8 cellular contexts compared by ENCODE assay signal in the genomic region with DNA sequence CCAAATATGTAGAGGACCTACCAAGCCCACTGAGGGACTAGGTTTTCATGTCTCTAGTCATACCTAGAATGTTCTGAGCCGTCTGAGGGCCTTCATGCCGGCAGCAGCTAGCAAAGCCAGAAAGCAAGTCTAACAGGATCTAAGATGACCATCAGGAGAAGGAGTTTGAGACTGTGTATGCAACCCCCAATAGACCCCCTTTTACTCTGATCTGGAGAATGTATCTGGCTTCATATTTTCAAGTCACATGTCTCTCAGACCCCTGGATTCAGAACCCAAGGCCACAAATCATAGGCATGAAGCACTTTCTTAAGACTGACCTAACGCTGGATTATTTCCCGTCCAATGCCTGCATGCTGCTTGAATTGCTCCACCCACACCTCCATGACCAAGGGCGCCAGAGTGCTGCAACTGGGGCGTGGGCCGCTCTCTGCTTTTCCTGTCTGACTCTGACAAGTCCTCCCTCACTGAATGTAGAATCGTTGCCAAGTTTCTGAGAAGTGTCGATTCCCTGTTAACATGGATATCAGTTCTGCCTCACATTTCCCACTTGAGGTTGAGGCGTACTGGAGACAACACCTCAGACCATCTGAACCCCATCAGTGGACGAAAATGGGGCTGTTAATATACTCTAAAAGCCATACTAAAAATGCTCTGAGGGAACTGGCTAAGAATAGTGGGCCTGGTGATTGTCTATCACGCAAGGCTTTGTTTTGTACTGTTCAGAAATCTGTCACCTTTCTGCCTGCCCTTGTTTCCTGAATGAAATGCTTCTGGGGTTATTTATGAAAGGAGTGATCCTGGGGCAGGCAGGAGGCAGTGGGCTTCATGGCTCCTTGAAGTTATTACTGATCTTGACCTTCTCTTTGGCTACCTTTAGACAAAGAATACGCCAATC. TPM values are rescaled to one million over a fixed set of nuclear protein-coding genes. Genes with fewer than 3 reads are reported as not detected.
A peak's percentile ranks its signal among the peaks of the same experiment; 100 is the strongest.
DNase-seq lines count a peak whose midpoint lies in the region; ATAC-seq and TF ChIP-seq lines count a peak whose summit lies in the region.

No MANE protein-coding gene starts in this region.

- in situ Hi-C loops in gastrocnemius medialis (cut with MboI; ENCODE audit: low sequenced_read_pairs in 4 of 4), result no loop called here

- peak; percentile 13 for ATAC-seq in HG02571 (IDR thresholded peaks at IDR 0.05; ENCODE audit: unreplicated experiment)
- peak in 1 of 2 donors; percentile 30 for ATAC-seq in gastrocnemius medialis

- no peak for TF ChIP-seq CTCF in gastrocnemius medialis (IDR thresholded peaks at IDR 0.05 in 4 of 5, conservative IDR thresholded peaks at IDR 0.05 in 1 of 5)

- H3K4me3 ChIP-seq in effector memory CD4-positive, alpha-beta T cell (ENCODE audit: insufficient read depth, low read depth, low read length, poor library complexity, severe bottlenecking), result no peak overlapping the region
- no peak overlapping the region for H3K4me3 ChIP-seq in gastrocnemius medialis

- no peaks in the 10 kb centered on the region for H3K27me3 ChIP-seq in effector memory CD4-positive, alpha-beta T cell (replicated peaks; ENCODE audit: control insufficient read depth, insufficient read depth, low read length, poor library complexity, severe bottlenecking)
- H3K27me3 ChIP-seq in gastrocnemius medialis, result no peaks in the 10 kb centered on the region

- no peaks in the 10 kb centered on the region for H3K9me3 ChIP-seq in effector memory CD4-positive, alpha-beta T cell (ENCODE audit: control insufficient read depth, low read length)
- H3K9me3 ChIP-seq in gastrocnemius medialis, result no peaks in the 10 kb centered on the region

- no peak for TF ChIP-seq POLR2A in gastrocnemius medialis (IDR thresholded peaks at IDR 0.05)

- peaks cover 14% of the 10 kb centered on the region for H3K36me3 ChIP-seq in effector memory CD4-positive, alpha-beta T cell (ENCODE audit: control insufficient read depth, insufficient read depth, low read length)
- H3K36me3 ChIP-seq in gastrocnemius medialis, result peaks cover 2 to 23% of the 10 kb centered on the region in 2 donors

- intact Hi-C loops in gastrocnemius medialis (cut with DNase I; ENCODE audit: low total_unique reads), result loop anchor here (10.0 kb wide), 1 partner anchor 321 kb away; no protein-coding TSS in a partner anchor

- peak overlapping the region; percentile 40 for H3K27ac ChIP-seq in effector memory CD4-positive, alpha-beta T cell (ENCODE audit: insufficient read depth, low read length, poor library complexity, severe bottlenecking)
- H3K27ac ChIP-seq in gastrocnemius medialis, result peak overlapping the region in 3 of 4 donors; percentile 27 to 52 (median 28)

- H3K4me1 ChIP-seq in effector memory CD4-positive, alpha-beta T cell (ENCODE audit: control insufficient read depth, insufficient read depth, low read length, poor library complexity, severe bottlenecking), result peaks cover 15% of the 10 kb centered on the region
- H3K4me1 ChIP-seq in gastrocnemius medialis, result peaks cover 0 to 13% of the 10 kb centered on the region in 2 donors

- peak; percentile 54 for DNase-seq in activated CD4-positive, CD25-positive, alpha-beta regulatory T cell treated with anti-CD3 and anti-CD28 coated beads, Interleukin-2, amount 50 U/mL, for 72 hours
- DNase-seq in effector memory CD4-positive, alpha-beta T cell, result peak; percentile 9 to 22 (median 21)
- DNase-seq in gastrocnemius medialis (peak in 1 of 2 donors; percentile 15), GDM1 (lab: John Stamatoyannopoulos, UW) (no peak), globus pallidus (ENCODE audit: low spot score) (no peak), DMS53 treated with DMSO at 0.1 percent for 48 hours (lab: John Stamatoyannopoulos, UW; ENCODE audit: unreplicated experiment) (no peak), inferior parietal cortex (ENCODE audit: extremely low spot score) (no peak)

RNA-seq across cellular contexts. Expression of gene ASXL1, which starts 23.9 kb away (rescaled TPM):
- 10 to 100 TPM; 21.8 to 36.6 (median 28.4) TPM for total RNA-seq in gastrocnemius medialis

RNA-seq across cellular contexts. Expression of gene KIF3B, which starts 56.8 kb away (rescaled TPM):
- total RNA-seq in gastrocnemius medialis, result 1 to 10 TPM; 4.8 to 8.7 (median 6.4) TPM

Comparison
In these comparisons a context has a peak if more than half of its experiments do, and no peak if none do; other contexts are left out.
1. DNase-seq: peak in activated CD4-positive, CD25-positive, alpha-beta regulatory T cell treated with anti-CD3 and anti-CD28 coated beads, Interleukin-2, amount 50 U/mL, for 72 hours (single experiment) and effector memory CD4-positive, alpha-beta T cell (3 of 3); none in GDM1 (single experiment), globus pallidus (single experiment), DMS53 treated with DMSO at 0.1 percent for 48 hours (single experiment) and inferior parietal cortex (single experiment).